In the genomic region with DNA sequence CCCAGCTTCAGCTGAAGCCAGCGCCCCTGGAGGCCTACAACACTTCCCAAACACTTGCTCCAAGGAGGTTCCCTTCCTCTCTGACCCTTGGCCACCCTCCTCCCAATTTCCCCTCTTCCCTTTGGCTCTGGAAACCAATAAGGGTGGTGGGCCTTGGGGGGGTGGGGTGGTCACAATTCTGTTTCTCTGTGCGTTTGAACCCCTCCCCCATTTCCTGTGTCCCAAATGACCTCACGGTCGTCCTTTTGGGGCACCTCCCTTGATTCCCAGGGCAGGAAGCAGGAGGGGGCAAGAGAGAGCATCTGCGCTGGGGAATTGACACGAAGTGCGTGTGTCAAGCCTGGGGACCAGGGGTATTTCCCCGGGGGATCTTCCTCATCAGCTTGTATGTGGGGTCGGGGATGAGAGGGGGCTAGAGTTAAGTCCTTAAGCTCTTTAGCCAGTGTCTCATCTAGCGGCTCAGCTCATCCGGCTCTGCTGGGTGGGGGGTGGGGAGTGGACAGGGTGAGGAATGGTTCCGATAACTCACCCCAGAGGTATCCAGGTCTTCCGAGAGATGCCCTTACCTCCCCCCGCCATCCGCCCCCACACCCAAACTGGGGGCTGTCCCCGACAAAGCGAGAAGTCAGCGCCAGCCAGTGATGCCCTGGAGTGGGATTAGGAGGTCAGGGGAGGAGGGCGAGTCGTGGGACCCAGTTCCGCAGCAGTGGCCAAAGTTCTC, we compare ENCODE assay signal across 2 cellular contexts.
A peak's percentile ranks its signal among the peaks of the same experiment; 100 is the strongest.
TF ChIP-seq lines count a peak whose summit lies in the region.

No MANE protein-coding gene starts in this region.

TF ChIP-seq in HepG2, 621 proteins besides CTCF, POLR2A, EP300 and RAD21:
- 0 out of 2 replicates have a peak, but pooled peaks have one; percentile 50 for TF ChIP-seq EZH2 (conservative IDR thresholded peaks at IDR 0.05; ENCODE audit: low read depth, low read length)
- TF ChIP-seq CHD4 (IDR thresholded peaks at IDR 0.05; ENCODE audit: borderline replicate concordance, low read length): no peak

TF ChIP-seq in SK-N-SH, 30 proteins besides CTCF, POLR2A, EP300 and RAD21:
- TF ChIP-seq, protein P1, sequence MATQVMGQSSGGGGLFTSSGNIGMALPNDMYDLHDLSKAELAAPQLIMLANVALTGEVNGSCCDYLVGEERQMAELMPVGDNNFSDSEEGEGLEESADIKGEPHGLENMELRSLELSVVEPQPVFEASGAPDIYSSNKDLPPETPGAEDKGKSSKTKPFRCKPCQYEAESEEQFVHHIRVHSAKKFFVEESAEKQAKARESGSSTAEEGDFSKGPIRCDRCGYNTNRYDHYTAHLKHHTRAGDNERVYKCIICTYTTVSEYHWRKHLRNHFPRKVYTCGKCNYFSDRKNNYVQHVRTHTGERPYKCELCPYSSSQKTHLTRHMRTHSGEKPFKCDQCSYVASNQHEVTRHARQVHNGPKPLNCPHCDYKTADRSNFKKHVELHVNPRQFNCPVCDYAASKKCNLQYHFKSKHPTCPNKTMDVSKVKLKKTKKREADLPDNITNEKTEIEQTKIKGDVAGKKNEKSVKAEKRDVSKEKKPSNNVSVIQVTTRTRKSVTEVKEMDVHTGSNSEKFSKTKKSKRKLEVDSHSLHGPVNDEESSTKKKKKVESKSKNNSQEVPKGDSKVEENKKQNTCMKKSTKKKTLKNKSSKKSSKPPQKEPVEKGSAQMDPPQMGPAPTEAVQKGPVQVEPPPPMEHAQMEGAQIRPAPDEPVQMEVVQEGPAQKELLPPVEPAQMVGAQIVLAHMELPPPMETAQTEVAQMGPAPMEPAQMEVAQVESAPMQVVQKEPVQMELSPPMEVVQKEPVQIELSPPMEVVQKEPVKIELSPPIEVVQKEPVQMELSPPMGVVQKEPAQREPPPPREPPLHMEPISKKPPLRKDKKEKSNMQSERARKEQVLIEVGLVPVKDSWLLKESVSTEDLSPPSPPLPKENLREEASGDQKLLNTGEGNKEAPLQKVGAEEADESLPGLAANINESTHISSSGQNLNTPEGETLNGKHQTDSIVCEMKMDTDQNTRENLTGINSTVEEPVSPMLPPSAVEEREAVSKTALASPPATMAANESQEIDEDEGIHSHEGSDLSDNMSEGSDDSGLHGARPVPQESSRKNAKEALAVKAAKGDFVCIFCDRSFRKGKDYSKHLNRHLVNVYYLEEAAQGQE (IDR thresholded peaks at IDR 0.05; ENCODE audit: low read depth, low read length): no peak
- no peak for TF ChIP-seq ELF1 (IDR thresholded peaks at IDR 0.05)
- TF ChIP-seq, protein P2, sequence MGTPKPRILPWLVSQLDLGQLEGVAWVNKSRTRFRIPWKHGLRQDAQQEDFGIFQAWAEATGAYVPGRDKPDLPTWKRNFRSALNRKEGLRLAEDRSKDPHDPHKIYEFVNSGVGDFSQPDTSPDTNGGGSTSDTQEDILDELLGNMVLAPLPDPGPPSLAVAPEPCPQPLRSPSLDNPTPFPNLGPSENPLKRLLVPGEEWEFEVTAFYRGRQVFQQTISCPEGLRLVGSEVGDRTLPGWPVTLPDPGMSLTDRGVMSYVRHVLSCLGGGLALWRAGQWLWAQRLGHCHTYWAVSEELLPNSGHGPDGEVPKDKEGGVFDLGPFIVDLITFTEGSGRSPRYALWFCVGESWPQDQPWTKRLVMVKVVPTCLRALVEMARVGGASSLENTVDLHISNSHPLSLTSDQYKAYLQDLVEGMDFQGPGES (IDR thresholded peaks at IDR 0.05; ENCODE audit: low read depth, low read length): no peak
- no peak for TF ChIP-seq YY1 (IDR thresholded peaks at IDR 0.05; ENCODE audit: low read depth)
- no peak for TF ChIP-seq NRF1 (IDR thresholded peaks at IDR 0.05; ENCODE audit: low read depth, low read length)
- TF ChIP-seq EZH2phosphoT487 (IDR thresholded peaks at IDR 0.05; ENCODE audit: borderline replicate concordance, low read depth): no peak
- no peak for TF ChIP-seq MXI1 (IDR thresholded peaks at IDR 0.05; ENCODE audit: low read depth, low read length)
